8 cellular contexts compared by ENCODE assay signal in genomic region chr15:63752075-63752684, GRCh38.
DNase-seq lines count a peak whose midpoint lies in the region; ATAC-seq, FAIRE-seq and TF ChIP-seq lines count a peak whose summit lies in the region.

No MANE protein-coding gene starts in this region.

- H3K36me3 ChIP-seq in PC-3 (ENCODE audit: low read depth, low read length) (no peaks in the 10 kb centered on the region; the same call in none of the 2 replicates), K562 (ENCODE audit: control insufficient read depth, insufficient read depth, low read length) (peaks cover 90% of the 10 kb centered on the region), spleen (peaks cover 0 to 98% (median 60%) of the 10 kb centered on the region in 6 donors)

- no peak overlapping the region for H3K4me3 ChIP-seq in PC-3 (ENCODE audit: low read length)
- no peak overlapping the region for H3K4me3 ChIP-seq in K562
- H3K4me3 ChIP-seq in spleen: no peak overlapping the region

- H3K9me3 ChIP-seq in PC-3 (ENCODE audit: low read length): no peaks in the 10 kb centered on the region
- H3K9me3 ChIP-seq in K562 (replicated peaks; ENCODE audit: control insufficient read depth, insufficient read depth, low read depth, low read length): no peaks in the 10 kb centered on the region
- H3K9me3 ChIP-seq in spleen: no peaks in the 10 kb centered on the region

- H4K20me1 ChIP-seq in PC-3 (ENCODE audit: low read length) (peaks cover 3% of the 10 kb centered on the region; the same call in 1 of the 2 replicates), K562 (replicated peaks; ENCODE audit: control insufficient read depth, insufficient read depth, low read length) (no peaks in the 10 kb centered on the region)

- DNase-seq in EL: peak; percentile 61
- peak; percentile 39 for DNase-seq in HTR-8/SVneo (ENCODE audit: insufficient read length, low spot score)
- peak; percentile 68 for DNase-seq in PC-3
- peak; percentile 33 to 72 (median 45) for DNase-seq in K562 (ENCODE audit: extremely low read depth in 1 of 4, low spot score in 3 of 4)
- DNase-seq in iPS-NIHi7 (ENCODE audit: extremely low spot score): peak; percentile 33
- no peak for DNase-seq in spleen
- DNase-seq in activated CD8-positive, alpha-beta memory T cell treated with anti-CD3 and anti-CD28 coated beads, Interleukin-2, amount 50 U/mL, for 48 hours: no peak
- DNase-seq in epidermal melanocyte (ENCODE audit: insufficient read length, low spot score): no peak

- H3K79me2 ChIP-seq in PC-3 (ENCODE audit: low read length) (no peaks in the 10 kb centered on the region), K562 (ENCODE audit: control insufficient read depth, insufficient read depth, low read length) (no peaks in the 10 kb centered on the region)

- POLR2A ChIA-PET in PC-3 (lab: Charles Lee; ENCODE audit: unreplicated experiment): interaction anchor here (0.6 to 0.7 kb wide), 2 partner anchors 22 to 142 kb away, joined by 4 to 13 read pairs; no protein-coding TSS in a partner anchor
- POLR2A ChIA-PET in K562 (lab: Yijun Ruan, JAX): interaction anchor here (0.5 to 2.3 kb wide), 8 partner anchors 15 to 341 kb away, joined by 3 to 10 read pairs (median 3); partner anchors contain the start of gene CIAO2A

- H3K9me1 ChIP-seq in K562 (ENCODE audit: control insufficient read depth, insufficient read depth, low read length): no peaks in the 10 kb centered on the region

- H3K27me3 ChIP-seq in PC-3 (ENCODE audit: low read length) (no peaks in the 10 kb centered on the region), K562 (ENCODE audit: control insufficient read depth in 2 of 2, insufficient read depth in 2 of 2, low read length in 2 of 2) (no peaks in the 10 kb centered on the region), spleen (replicated peaks in 1 of 7) (no peaks in the 10 kb centered on the region)

- CTCF ChIA-PET in PC-3 (lab: Charles Lee): interaction anchor here (0.5 to 1.7 kb wide), 7 partner anchors 12 to 319 kb away, joined by 3 to 12 read pairs (median 4); no protein-coding TSS in a partner anchor
- CTCF ChIA-PET in K562 (lab: Yijun Ruan, JAX; ENCODE audit: low intra/inter-chr PET ratio): interaction anchor here (1.6 to 2.2 kb wide), 4 partner anchors 139 to 340 kb away, joined by 9 to 18 read pairs (median 12); partner anchors contain the start of gene DAPK2

- no peaks in the 10 kb centered on the region for H3K9me2 ChIP-seq in PC-3 (replicated peaks; ENCODE audit: low read length)

- WGBS in K562 (ENCODE audit: insufficient coverage, low coverage, missing lambda C conversion rate): 50% methylated on average over 4 of the region's 4 CpGs
- 80 to 90% (median 84%) methylated on average over 4 of the region's 4 CpGs for WGBS in spleen, 5 donors

- ATAC-seq in PC-3: peak; percentile 89
- ATAC-seq in K562: peak; percentile 92

- TF ChIP-seq EP300 in K562 (IDR thresholded peaks at IDR 0.05; ENCODE audit: low read length): no peak

- no peak for TF ChIP-seq POLR2A in K562 (conservative IDR thresholded peaks at IDR 0.05)
- TF ChIP-seq POLR2A in spleen (IDR thresholded peaks at IDR 0.05): no peak

- in situ Hi-C loops in K562 (cut with MboI): no loop called here

- FAIRE-seq in HTR-8/SVneo (lab: Jason Lieb, UNC) (no peak), K562 (lab: Jason Lieb, UNC) (peak; percentile 72)

- TF ChIP-seq CTCF in PC-3 (conservative IDR thresholded peaks at IDR 0.05; ENCODE audit: low read depth, low read length) (peak; percentile 79), K562 (IDR thresholded peaks at IDR 0.05 in 2 of 3, conservative IDR thresholded peaks at IDR 0.05 in 1 of 3; ENCODE audit: insufficient read depth in 2 of 3, low read depth in 1 of 3, low read length in 3 of 3) (peak; percentile 67 to 80 (median 72)), spleen (IDR thresholded peaks at IDR 0.05 in 8 of 11, conservative IDR thresholded peaks at IDR 0.05 in 3 of 11) (peak in 10 of 11 experiments; percentile 40 to 82 (median 72))

- no peak overlapping the region for H3K27ac ChIP-seq in PC-3 (ENCODE audit: low read length)
- no peak overlapping the region for H3K27ac ChIP-seq in K562 (ENCODE audit: extremely low read depth, low read depth, low read length)
- H3K27ac ChIP-seq in spleen: peak overlapping the region in 2 of 8 donors; percentile 27 to 38

- no peak overlapping the region for H2AFZ ChIP-seq in PC-3 (ENCODE audit: low read length)
- H2AFZ ChIP-seq in K562 (ENCODE audit: low read depth, low read length): no peak overlapping the region

- H3K4me1 ChIP-seq in PC-3 (ENCODE audit: insufficient read depth, low read length): 0 out of 2 replicates have a peak, but pooled peaks cover 3% of the 10 kb centered on the region
- no peaks in the 10 kb centered on the region for H3K4me1 ChIP-seq in K562 (replicated peaks in 1 of 2; ENCODE audit: control insufficient read depth in 2 of 2, insufficient read depth in 2 of 2, low read length in 2 of 2)
- peaks cover 0 to 9% (median 0%) of the 10 kb centered on the region in 6 donors for H3K4me1 ChIP-seq in spleen

- no peak overlapping the region for H3K9ac ChIP-seq in PC-3 (ENCODE audit: low read length)
- H3K9ac ChIP-seq in K562 (ENCODE audit: insufficient read depth in 1 of 2, low read depth in 2 of 2, low read length in 2 of 2): no peak overlapping the region

- H3K4me2 ChIP-seq in PC-3 (ENCODE audit: low read length) (no peak overlapping the region), K562 (ENCODE audit: insufficient read depth, low read length) (no peak overlapping the region)

- no peaks in the 10 kb centered on the region for H3F3A ChIP-seq in PC-3 (ENCODE audit: low read length, unreplicated experiment)

- peak; percentile 77 to 90 for TF ChIP-seq RAD21 in K562 (CRISPR knock-in tag; conservative IDR thresholded peaks at IDR 0.05 in 1 of 2, IDR thresholded peaks at IDR 0.05 in 1 of 2)

- BruUV-seq in PC-3 (replicated peaks; lab: Mats Ljungman, UMichigan): no TSS peak
- no TSS peak for BruUV-seq in K562 (replicated peaks; lab: Mats Ljungman, UMichigan)

- intact Hi-C loops in PC-3 (cut with micrococcal nuclease): loop anchor here (2.0 to 5.0 kb wide), 4 partner anchors 80 to 315 kb away; partner anchors contain the start of gene HERC1
- intact Hi-C loops in K562 (cut with micrococcal nuclease): loop anchor here (1.0 to 5.0 kb wide), 5 partner anchors 75 to 315 kb away; partner anchors contain the start of gene DAPK2
- intact Hi-C loops in spleen (cut with DNase I; ENCODE audit: low total_unique reads): loop anchor here (5.0 to 10.0 kb wide), 2 partner anchors 143 to 315 kb away; no protein-coding TSS in a partner anchor

TF ChIP-seq in K562, 482 proteins besides CTCF, POLR2A, EP300 and RAD21 (continues in another document):
- peak; percentile 93 for TF ChIP-seq ZNF316 (IDR thresholded peaks at IDR 0.05)
- no peak for TF ChIP-seq TAF15 (IDR thresholded peaks at IDR 0.05; ENCODE audit: low read depth, low read length)
- peak; percentile 76; the same call in 1 of the 2 replicates for TF ChIP-seq SMC3 (conservative IDR thresholded peaks at IDR 0.05; ENCODE audit: insufficient read depth, low read depth, low read length)
- no peak for TF ChIP-seq CEBPB (tag; IDR thresholded peaks at IDR 0.05)
- no peak for TF ChIP-seq THRB (CRISPR knock-in tag; conservative IDR thresholded peaks at IDR 0.05)
- TF ChIP-seq MAFG (tag; conservative IDR thresholded peaks at IDR 0.05): peak; percentile 76
- TF ChIP-seq ZBTB8A (IDR thresholded peaks at IDR 0.05; ENCODE audit: partially characterized antibody): no peak
- no peak for TF ChIP-seq PTRF (tag; IDR thresholded peaks at IDR 0.05)
- no peak for TF ChIP-seq COPS2 (conservative IDR thresholded peaks at IDR 0.05)
- no peak for TF ChIP-seq CSDE1 (IDR thresholded peaks at IDR 0.05)
- peak; percentile 86 for TF ChIP-seq C11orf30 (IDR thresholded peaks at IDR 0.05; ENCODE audit: low read depth)
- peak; percentile 64; the same call in 1 of the 2 replicates for TF ChIP-seq ARID3A (IDR thresholded peaks at IDR 0.05; ENCODE audit: borderline replicate concordance, low read depth, low read length)
- 0 out of 2 replicates have a peak, but pooled peaks have one; percentile 49 for TF ChIP-seq DEAF1 (CRISPR knock-in tag; IDR thresholded peaks at IDR 0.05)
- 0 out of 2 replicates have a peak, but pooled peaks have one; percentile 30 for TF ChIP-seq ILF3 (IDR thresholded peaks at IDR 0.05; ENCODE audit: borderline replicate concordance)
- no peak for TF ChIP-seq BCOR (IDR thresholded peaks at IDR 0.05)

Comparison
In these comparisons a context has a peak if more than half of its experiments do, and no peak if none do; other contexts are left out.
1. DNase-seq: peak in EL (single experiment), HTR-8/SVneo (single experiment), PC-3 (single experiment), K562 (4 of 4) and iPS-NIHi7 (single experiment); none in spleen (single experiment), activated CD8-positive, alpha-beta memory T cell treated with anti-CD3 and anti-CD28 coated beads, Interleukin-2, amount 50 U/mL, for 48 hours (single experiment) and epidermal melanocyte (single experiment).
2. Peak in every context shown above with its lines, with median percentiles within 50 percentile points of each other: CTCF ChIP-seq.